Comparison of ENCODE assay signal across 1 cellular context in the genomic region with DNA sequence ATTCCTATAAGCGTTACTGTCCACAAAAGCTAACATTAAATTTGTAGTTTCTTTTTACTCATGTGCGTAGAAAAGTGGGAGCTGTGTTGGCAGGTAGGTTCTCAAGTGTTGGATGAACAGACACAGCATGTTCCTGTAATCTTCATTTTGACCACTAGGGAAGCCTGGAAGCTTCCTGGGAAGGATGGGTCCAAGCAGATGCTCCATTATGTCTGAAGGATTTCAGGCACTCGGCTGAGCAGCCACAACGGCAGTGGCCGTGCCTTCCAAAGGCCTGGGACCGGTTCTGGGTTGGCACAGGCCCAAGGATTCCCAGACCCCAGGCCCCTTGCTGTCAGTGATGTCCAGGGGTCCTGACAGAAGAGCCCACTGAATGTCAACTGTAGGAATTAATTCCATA.
TF ChIP-seq lines count a peak whose summit lies in the region.

No MANE protein-coding gene starts in this region.

TF ChIP-seq in Ishikawa, 13 proteins besides CTCF, POLR2A, EP300 and RAD21 (continued from another document):
- TF ChIP-seq, protein P1, sequence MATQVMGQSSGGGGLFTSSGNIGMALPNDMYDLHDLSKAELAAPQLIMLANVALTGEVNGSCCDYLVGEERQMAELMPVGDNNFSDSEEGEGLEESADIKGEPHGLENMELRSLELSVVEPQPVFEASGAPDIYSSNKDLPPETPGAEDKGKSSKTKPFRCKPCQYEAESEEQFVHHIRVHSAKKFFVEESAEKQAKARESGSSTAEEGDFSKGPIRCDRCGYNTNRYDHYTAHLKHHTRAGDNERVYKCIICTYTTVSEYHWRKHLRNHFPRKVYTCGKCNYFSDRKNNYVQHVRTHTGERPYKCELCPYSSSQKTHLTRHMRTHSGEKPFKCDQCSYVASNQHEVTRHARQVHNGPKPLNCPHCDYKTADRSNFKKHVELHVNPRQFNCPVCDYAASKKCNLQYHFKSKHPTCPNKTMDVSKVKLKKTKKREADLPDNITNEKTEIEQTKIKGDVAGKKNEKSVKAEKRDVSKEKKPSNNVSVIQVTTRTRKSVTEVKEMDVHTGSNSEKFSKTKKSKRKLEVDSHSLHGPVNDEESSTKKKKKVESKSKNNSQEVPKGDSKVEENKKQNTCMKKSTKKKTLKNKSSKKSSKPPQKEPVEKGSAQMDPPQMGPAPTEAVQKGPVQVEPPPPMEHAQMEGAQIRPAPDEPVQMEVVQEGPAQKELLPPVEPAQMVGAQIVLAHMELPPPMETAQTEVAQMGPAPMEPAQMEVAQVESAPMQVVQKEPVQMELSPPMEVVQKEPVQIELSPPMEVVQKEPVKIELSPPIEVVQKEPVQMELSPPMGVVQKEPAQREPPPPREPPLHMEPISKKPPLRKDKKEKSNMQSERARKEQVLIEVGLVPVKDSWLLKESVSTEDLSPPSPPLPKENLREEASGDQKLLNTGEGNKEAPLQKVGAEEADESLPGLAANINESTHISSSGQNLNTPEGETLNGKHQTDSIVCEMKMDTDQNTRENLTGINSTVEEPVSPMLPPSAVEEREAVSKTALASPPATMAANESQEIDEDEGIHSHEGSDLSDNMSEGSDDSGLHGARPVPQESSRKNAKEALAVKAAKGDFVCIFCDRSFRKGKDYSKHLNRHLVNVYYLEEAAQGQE (IDR thresholded peaks at IDR 0.05; ENCODE audit: low read depth), result no peak
- TF ChIP-seq YY1 (IDR thresholded peaks at IDR 0.05; ENCODE audit: low read depth), result no peak
